In genomic region chr1:28239004-28239403, GRCh38 we compare ENCODE assay signal across 22 cellular contexts. TPM values are rescaled to one million over a fixed set of nuclear protein-coding genes. Genes with fewer than 3 reads are reported as not detected.
A peak's percentile ranks its signal among the peaks of the same experiment; 100 is the strongest.
DNase-seq lines count a peak whose midpoint lies in the region; ATAC-seq, FAIRE-seq and TF ChIP-seq lines count a peak whose summit lies in the region.
"Had no signal": no experiment of that assay in that cellular context is flagged by ENCODE, and none has a peak within 500 bp of the region (broad histone marks: within the 10 kb centered on the region; RNA-seq: fewer than 3 reads in every experiment).

No MANE protein-coding gene starts in this region.

- intact Hi-C loops in HepG2 (cut with micrococcal nuclease; ENCODE audit: unreplicated experiment) (no loop called here), right lobe of liver (cut with DNase I) (no loop called here), right cardiac atrium (cut with DNase I) (no loop called here)

- no peak overlapping the region for H2AFZ ChIP-seq in HepG2 (ENCODE audit: low read length)
- H2AFZ ChIP-seq: neural progenitor cell had no signal

- no peak overlapping the region for H3K9ac ChIP-seq in HepG2 (ENCODE audit: insufficient read depth, low read depth, low read length)
- H3K9ac ChIP-seq: neural progenitor cell had no signal

- no peak for TF ChIP-seq CTCF in HepG2 (CRISPR knock-in tag; IDR thresholded peaks at IDR 0.05)
- TF ChIP-seq CTCF in right lobe of liver (IDR thresholded peaks at IDR 0.05): no peak
- TF ChIP-seq CTCF in RWPE1 (conservative IDR thresholded peaks at IDR 0.05; ENCODE audit: low read depth): no peak
- no peak for TF ChIP-seq CTCF in glutamatergic neuron (IDR thresholded peaks at IDR 0.05; ENCODE audit: partially characterized antibody, unreplicated experiment)

- H3K27ac Mint-ChIP-seq in glutamatergic neuron (ENCODE audit: unreplicated experiment): no peak overlapping the region
- H3K27ac Mint-ChIP-seq: activated CD4-positive, alpha-beta T cell treated with anti-CD3 and anti-CD28 coated beads, Interleukin-2, amount 10 ng/mL, durations not matched to agents 7 days and 5 days; neural progenitor cell; stimulated activated naive CD8-positive, alpha-beta T cell treated with anti-CD3 and anti-CD28 coated beads, Interleukin-15, amount 100 ng/mL, for 72 hours; T-helper 1 cell treated with Interleukin-12 subunit alpha and Interleukin-12 subunit beta and Interleukin-4 antibody, amounts not matched to agents 30 μg/mL and 1 μg/mL, for 36 hours had no signal

- H3K9me3 Mint-ChIP-seq in glutamatergic neuron (ENCODE audit: unreplicated experiment): no peaks in the 10 kb centered on the region
- H3K9me3 Mint-ChIP-seq: activated CD4-positive, alpha-beta T cell treated with anti-CD3 and anti-CD28 coated beads, Interleukin-2, amount 10 ng/mL, durations not matched to agents 7 days and 5 days; neural progenitor cell; stimulated activated naive CD8-positive, alpha-beta T cell treated with anti-CD3 and anti-CD28 coated beads, Interleukin-15, amount 100 ng/mL, for 72 hours; T-helper 1 cell treated with Interleukin-12 subunit alpha and Interleukin-12 subunit beta and Interleukin-4 antibody, amounts not matched to agents 30 μg/mL and 1 μg/mL, for 36 hours had no signal

- peaks cover 0 to 2% of the 10 kb centered on the region in 2 experiments; a peak in 1 of 5 replicates for H3K27me3 ChIP-seq in HepG2 (ENCODE audit: control insufficient read depth in 1 of 2, insufficient read depth in 2 of 2, low read length in 2 of 2)
- no peaks in the 10 kb centered on the region for H3K27me3 ChIP-seq in right lobe of liver
- H3K27me3 ChIP-seq in right cardiac atrium (ENCODE audit: control insufficient read depth, insufficient read depth): no peaks in the 10 kb centered on the region
- H3K27me3 ChIP-seq: esophagus squamous epithelium, neural progenitor cell, transverse colon had no signal

- no peaks in the 10 kb centered on the region for H3K27me3 Mint-ChIP-seq in glutamatergic neuron (ENCODE audit: unreplicated experiment)
- H3K27me3 Mint-ChIP-seq: activated CD4-positive, alpha-beta T cell treated with anti-CD3 and anti-CD28 coated beads, Interleukin-2, amount 10 ng/mL, durations not matched to agents 7 days and 5 days; stimulated activated naive CD8-positive, alpha-beta T cell treated with anti-CD3 and anti-CD28 coated beads, Interleukin-15, amount 100 ng/mL, for 72 hours had no signal

- no peak overlapping the region for H3K4me2 ChIP-seq in HepG2 (ENCODE audit: low read depth, low read length)
- H3K4me2 ChIP-seq: neural progenitor cell had no signal

- in situ Hi-C loops in HepG2 (cut with HindIII; ENCODE audit: extremely low pct_ligation_motif_present, low pct_unique_long_range_greater_than_20kb): loop anchor here (25.0 kb wide), 1 partner anchor 348 kb away; the partner anchor contains the start of gene RAB42

- ATAC-seq in HepG2 (no peak), right lobe of liver (no peak), right cardiac atrium (no peak), HG03095 (IDR thresholded peaks at IDR 0.05; ENCODE audit: unreplicated experiment) (no peak)
- ATAC-seq: left colon; stimulated activated naive CD8-positive, alpha-beta T cell treated with anti-CD3 and anti-CD28 coated beads, Interleukin-15, amount 100 ng/mL, for 72 hours had no signal

- H3K36me3 Mint-ChIP-seq in glutamatergic neuron (ENCODE audit: unreplicated experiment): no peaks in the 10 kb centered on the region

- H3K4me1 Mint-ChIP-seq in glutamatergic neuron (ENCODE audit: low read depth, unreplicated experiment): no peaks in the 10 kb centered on the region
- H3K4me1 Mint-ChIP-seq: neural progenitor cell had no signal

- 59% methylated on average over 2 of the region's 2 CpGs for WGBS in HepG2 (ENCODE audit: low lambda C conversion rate)
- WGBS in right lobe of liver (ENCODE audit: insufficient coverage, low coverage, low lambda C conversion rate, missing lambda C conversion rate): 63% methylated on average over 2 of the region's 2 CpGs
- WGBS in right cardiac atrium: 53% methylated on average over 2 of the region's 2 CpGs

- TF ChIP-seq EP300 in HepG2 (IDR thresholded peaks at IDR 0.05; ENCODE audit: low read depth in 2 of 2, low read length in 2 of 2) (no peak), HepG2 (CRISPR knock-in tag; IDR thresholded peaks at IDR 0.05; ENCODE audit: borderline replicate concordance) (no peak)

- peaks cover 0 to 1% of the 10 kb centered on the region in 2 experiments; a peak in 4 of 5 replicates for H3K36me3 ChIP-seq in HepG2 (replicated peaks in 1 of 2; ENCODE audit: control insufficient read depth in 1 of 2, insufficient read depth in 2 of 2, low read length in 2 of 2)
- H3K36me3 ChIP-seq in right lobe of liver: no peaks in the 10 kb centered on the region
- H3K36me3 ChIP-seq: neural progenitor cell, prostate gland, transverse colon had no signal

- CTCF ChIA-PET in HepG2 (lab: Yijun Ruan, JAX; ENCODE audit: low intra/inter-chr PET ratio, low total read pairs): no interaction called here
- CTCF ChIA-PET in RWPE1 (lab: Yijun Ruan, JAX): interaction anchor here (0.7 kb wide), 1 partner anchor 29 kb away, joined by 3 read pairs; no protein-coding TSS in a partner anchor

- H3K27ac ChIP-seq in HepG2 (ENCODE audit: extremely low read length, insufficient read depth, low read length) (no peak overlapping the region), right lobe of liver (no peak overlapping the region), RWPE1 (0 out of 2 replicates have a peak overlapping the region, but pooled peaks have one; percentile 81), right cardiac atrium (ENCODE audit: low read length) (peak overlapping the region; percentile 39)
- H3K27ac ChIP-seq: neural progenitor cell, prostate gland, transverse colon had no signal

- BruUV-seq in HepG2 (replicated peaks; lab: Mats Ljungman, UMichigan): no TSS peak

- TF ChIP-seq POLR2A in HepG2 (IDR thresholded peaks at IDR 0.05; ENCODE audit: insufficient read depth in 1 of 2, low read depth in 2 of 2, low read length in 2 of 2): no peak
- no peak for TF ChIP-seq POLR2A in right lobe of liver (IDR thresholded peaks at IDR 0.05)

- DNase-seq in HepG2 (ENCODE audit: low spot score): no peak
- no peak for DNase-seq in right lobe of liver
- no peak for DNase-seq in RWPE1 (ENCODE audit: low spot score)
- no peak for DNase-seq in right cardiac atrium
- DNase-seq in T-helper 1 cell: no peak
- DNase-seq in glutamatergic neuron: no peak
- DNase-seq: activated CD4-positive, alpha-beta T cell treated with anti-CD3 and anti-CD28 coated beads, Interleukin-2, amount 10 ng/mL, durations not matched to agents 7 days and 5 days; activated effector memory CD4-positive, alpha-beta T cell treated with Interleukin-2 at 50 U/mL for 16 hours; cerebellar nuclear complex; DMS79; esophagus squamous epithelium; left colon; NCI-H1417; NCI-H2107; NCI-H510A treated with DMSO at 0.1 percent for 48 hours; stimulated activated CD4-positive, alpha-beta T cell treated with anti-CD3 and anti-CD28 coated beads, Interleukin-4, amount 100 ng/mL, for 24 hours; stimulated activated naive CD8-positive, alpha-beta T cell treated with anti-CD3 and anti-CD28 coated beads, Interleukin-15, amount 100 ng/mL, for 72 hours; transverse colon had no signal

- H3K79me2 ChIP-seq in HepG2 (ENCODE audit: insufficient read depth, low read length): peaks cover 24% of the 10 kb centered on the region

- no peak overlapping the region for H3K4me3 Mint-ChIP-seq in glutamatergic neuron (ENCODE audit: unreplicated experiment)
- H3K4me3 Mint-ChIP-seq: activated CD4-positive, alpha-beta T cell treated with anti-CD3 and anti-CD28 coated beads, Interleukin-2, amount 10 ng/mL, durations not matched to agents 7 days and 5 days; neural progenitor cell; stimulated activated naive CD8-positive, alpha-beta T cell treated with anti-CD3 and anti-CD28 coated beads, Interleukin-15, amount 100 ng/mL, for 72 hours; T-helper 1 cell treated with Interleukin-12 subunit alpha and Interleukin-12 subunit beta and Interleukin-4 antibody, amounts not matched to agents 30 μg/mL and 1 μg/mL, for 36 hours had no signal

- no peak for FAIRE-seq in HepG2 (lab: Jason Lieb, UNC)

- POLR2A ChIA-PET in HepG2 (lab: Yijun Ruan, JAX) (interaction anchor here (4.5 kb wide), 1 partner anchor 9 kb away, joined by 61 read pairs; no protein-coding TSS in a partner anchor), RWPE1 (lab: Yijun Ruan, JAX; ENCODE audit: low non-redundant PET) (interaction anchor here (0.6 kb wide), 1 partner anchor 127 kb away, joined by 6 read pairs; no protein-coding TSS in a partner anchor)

- peaks cover 39% of the 10 kb centered on the region for H3K4me1 ChIP-seq in HepG2 (ENCODE audit: insufficient read depth, low read length)
- H3K4me1 ChIP-seq in right lobe of liver: peaks cover 0 to 21% (median 10%) of the 10 kb centered on the region in 4 donors
- H3K4me1 ChIP-seq in right cardiac atrium (ENCODE audit: control insufficient read depth, insufficient read depth, low read length): peaks cover 5% of the 10 kb centered on the region

- no peaks in the 10 kb centered on the region for H4K20me1 ChIP-seq in HepG2 (ENCODE audit: insufficient read depth, low read length)

- H3K9me3 ChIP-seq in HepG2 (ENCODE audit: low read length) (no peaks in the 10 kb centered on the region), right lobe of liver (no peaks in the 10 kb centered on the region), right cardiac atrium (ENCODE audit: control insufficient read depth, low read length) (no peaks in the 10 kb centered on the region)
- H3K9me3 ChIP-seq: esophagus squamous epithelium, prostate gland, transverse colon had no signal

- TF ChIP-seq RAD21 in HepG2 (CRISPR knock-in tag; IDR thresholded peaks at IDR 0.05): no peak

- H3K4me3 ChIP-seq in HepG2 (replicated peaks in 1 of 3; ENCODE audit: insufficient read depth in 1 of 3, low read depth in 2 of 3, low read length in 3 of 3) (no peak overlapping the region), right lobe of liver (no peak overlapping the region), right cardiac atrium (ENCODE audit: low read length) (no peak overlapping the region)
- H3K4me3 ChIP-seq: esophagus squamous epithelium, neural progenitor cell, prostate gland, transverse colon had no signal

RNA-seq across cellular contexts. Expression of gene ATP5IF1, which starts 3.1 kb away (rescaled TPM):
- total RNA-seq in HepG2 (2016; rRNA removed; fragmentation: Illumina TruSeq; extraction: Trizol) (131 and 143 TPM in 2 replicates), right lobe of liver (100 to 1,000 TPM in 4 of 6 experiments, 10 to 100 TPM in 2; 86.7 to 315 (median 116) TPM), right cardiac atrium (100 to 1,000 TPM; 244 to 514 (median 404) TPM), glutamatergic neuron (ENCODE audit: unreplicated experiment) (110 TPM)
- 48.9 and 52.9 TPM in 2 replicates for total RNA-seq in HepG2 (2016; cell fraction: cytosol; rRNA removed; fragmentation: Illumina TruSeq; extraction: Trizol; ENCODE audit: low read depth)
- 135 and 167 TPM in 2 replicates for total RNA-seq in HepG2 (2016; cell fraction: insoluble cytoplasmic fraction; rRNA removed; fragmentation: Illumina TruSeq; extraction: Trizol)
- 52.5 and 57.7 TPM in 2 replicates for total RNA-seq in HepG2 (2016; cell fraction: membrane; rRNA removed; fragmentation: Illumina TruSeq; extraction: Trizol)
- total RNA-seq in HepG2 (2016; cell fraction: nucleus; rRNA removed; fragmentation: Illumina TruSeq; extraction: Trizol): 53.2 and 53.6 TPM in 2 replicates
- polyA plus RNA-seq in HepG2 (2011; rRNA removed) (85.5 and 97.7 TPM in 2 replicates), right cardiac atrium (1,557 TPM)
- 137 and 146 TPM in 2 replicates for polyA plus RNA-seq in HepG2 (2011; cell fraction: cytosol; rRNA removed)
- 78.4 and 120 TPM in 2 replicates for polyA plus RNA-seq in HepG2 (2011; cell fraction: nucleus; rRNA removed)
- 116 and 168 TPM in 2 replicates for polyA plus RNA-seq in HepG2 (2012)
- 56.9 and 60.0 TPM in 2 replicates for polyA plus RNA-seq in HepG2 (2016; cell fraction: cytosol; fragmentation: Illumina TruSeq; extraction: Trizol; ENCODE audit: low read depth)
- polyA plus RNA-seq in HepG2 (2016; cell fraction: insoluble cytoplasmic fraction; fragmentation: Illumina TruSeq; extraction: Trizol; ENCODE audit: low read depth): 155 and 173 TPM in 2 replicates
- 59.9 and 60.4 TPM in 2 replicates for polyA plus RNA-seq in HepG2 (2016; cell fraction: membrane; fragmentation: Illumina TruSeq; extraction: Trizol; ENCODE audit: low read depth)
- polyA plus RNA-seq in HepG2 (2016; cell fraction: nucleus; fragmentation: Illumina TruSeq; extraction: Trizol; ENCODE audit: insufficient read depth, low read depth): 116 and 123 TPM in 2 replicates
- polyA minus RNA-seq in HepG2 (2011; rRNA and poly(A)+ RNA removed; ENCODE audit: low replicate concordance): 26.2 and 37.8 TPM in 2 replicates
- polyA minus RNA-seq in HepG2 (2011; cell fraction: cytosol; rRNA and poly(A)+ RNA removed): 26.0 and 33.5 TPM in 2 replicates
- polyA minus RNA-seq in HepG2 (2011; cell fraction: nucleus; rRNA and poly(A)+ RNA removed): 17.9 and 22.1 TPM in 2 replicates

RNA-seq across cellular contexts. Expression of gene DNAJC8, which starts 6.2 kb away (rescaled TPM):
- total RNA-seq in HepG2 (2016; rRNA removed; fragmentation: Illumina TruSeq; extraction: Trizol): 126 and 180 TPM in 2 replicates
- 25.1 and 26.4 TPM in 2 replicates for total RNA-seq in HepG2 (2016; cell fraction: cytosol; rRNA removed; fragmentation: Illumina TruSeq; extraction: Trizol; ENCODE audit: low read depth)
- total RNA-seq in HepG2 (2016; cell fraction: insoluble cytoplasmic fraction; rRNA removed; fragmentation: Illumina TruSeq; extraction: Trizol): 132 and 187 TPM in 2 replicates
- 45.3 and 52.1 TPM in 2 replicates for total RNA-seq in HepG2 (2016; cell fraction: membrane; rRNA removed; fragmentation: Illumina TruSeq; extraction: Trizol)
- 55.9 and 61.0 TPM in 2 replicates for total RNA-seq in HepG2 (2016; cell fraction: nucleus; rRNA removed; fragmentation: Illumina TruSeq; extraction: Trizol)
- 48.4 and 54.5 TPM in 2 replicates for polyA plus RNA-seq in HepG2 (2011; rRNA removed)
- polyA plus RNA-seq in HepG2 (2011; cell fraction: cytosol; rRNA removed): 36.4 and 46.8 TPM in 2 replicates
- polyA plus RNA-seq in HepG2 (2011; cell fraction: nucleus; rRNA removed): 20.6 and 24.0 TPM in 2 replicates
- polyA plus RNA-seq in HepG2 (2012): 54.3 and 68.8 TPM in 2 replicates
- 24.2 and 24.3 TPM in 2 replicates for polyA plus RNA-seq in HepG2 (2016; cell fraction: cytosol; fragmentation: Illumina TruSeq; extraction: Trizol; ENCODE audit: low read depth)
- 224 and 245 TPM in 2 replicates for polyA plus RNA-seq in HepG2 (2016; cell fraction: insoluble cytoplasmic fraction; fragmentation: Illumina TruSeq; extraction: Trizol; ENCODE audit: low read depth)
- 43.7 and 45.5 TPM in 2 replicates for polyA plus RNA-seq in HepG2 (2016; cell fraction: membrane; fragmentation: Illumina TruSeq; extraction: Trizol; ENCODE audit: low read depth)
- polyA plus RNA-seq in HepG2 (2016; cell fraction: nucleus; fragmentation: Illumina TruSeq; extraction: Trizol; ENCODE audit: insufficient read depth, low read depth): 124 and 135 TPM in 2 replicates
- 33.9 and 41.6 TPM in 2 replicates for polyA minus RNA-seq in HepG2 (2011; rRNA and poly(A)+ RNA removed; ENCODE audit: low replicate concordance)
- polyA minus RNA-seq in HepG2 (2011; cell fraction: cytosol; rRNA and poly(A)+ RNA removed): 16.9 and 17.8 TPM in 2 replicates
- polyA minus RNA-seq in HepG2 (2011; cell fraction: nucleus; rRNA and poly(A)+ RNA removed): 15.6 and 21.8 TPM in 2 replicates
- total RNA-seq in right lobe of liver: 10 to 100 TPM; 22.2 to 34.4 (median 28.2) TPM
- total RNA-seq in right cardiac atrium: 10 to 100 TPM; 63.4 to 71.6 (median 64.1) TPM
- polyA plus RNA-seq in right cardiac atrium: 78.3 TPM
- 82.8 TPM for total RNA-seq in glutamatergic neuron (ENCODE audit: unreplicated experiment)

RNA-seq across cellular contexts. Expression of gene SESN2, which starts 20.3 kb away (rescaled TPM):
- total RNA-seq in HepG2 (2016; rRNA removed; fragmentation: Illumina TruSeq; extraction: Trizol) (10.4 and 13.2 TPM in 2 replicates), right lobe of liver (10 to 100 TPM in 4 of 6 experiments, 1 to 10 TPM in 2; 4.5 to 17.9 (median 14.0) TPM), right cardiac atrium (1 to 10 TPM; 3.4 to 3.8 (median 3.6) TPM), glutamatergic neuron (ENCODE audit: unreplicated experiment) (57.2 TPM)
- total RNA-seq in HepG2 (2016; cell fraction: cytosol; rRNA removed; fragmentation: Illumina TruSeq; extraction: Trizol; ENCODE audit: low read depth): 2.1 and 2.5 TPM in 2 replicates
- 10.0 and 12.0 TPM in 2 replicates for total RNA-seq in HepG2 (2016; cell fraction: insoluble cytoplasmic fraction; rRNA removed; fragmentation: Illumina TruSeq; extraction: Trizol)
- 5.6 and 7.1 TPM in 2 replicates for total RNA-seq in HepG2 (2016; cell fraction: membrane; rRNA removed; fragmentation: Illumina TruSeq; extraction: Trizol)
- 8.1 and 8.4 TPM in 2 replicates for total RNA-seq in HepG2 (2016; cell fraction: nucleus; rRNA removed; fragmentation: Illumina TruSeq; extraction: Trizol)
- polyA plus RNA-seq in HepG2 (2011; rRNA removed) (19.1 and 24.8 TPM in 2 replicates), right cardiac atrium (3.1 TPM)
- 11.7 and 14.9 TPM in 2 replicates for polyA plus RNA-seq in HepG2 (2011; cell fraction: cytosol; rRNA removed)
- 26.7 and 32.2 TPM in 2 replicates for polyA plus RNA-seq in HepG2 (2011; cell fraction: nucleus; rRNA removed)
- polyA plus RNA-seq in HepG2 (2012): 7.3 and 18.2 TPM in 2 replicates
- 1.3 and 1.4 TPM in 2 replicates for polyA plus RNA-seq in HepG2 (2016; cell fraction: cytosol; fragmentation: Illumina TruSeq; extraction: Trizol; ENCODE audit: low read depth)
- 9.6 and 12.1 TPM in 2 replicates for polyA plus RNA-seq in HepG2 (2016; cell fraction: insoluble cytoplasmic fraction; fragmentation: Illumina TruSeq; extraction: Trizol; ENCODE audit: low read depth)
- 4.3 and 4.7 TPM in 2 replicates for polyA plus RNA-seq in HepG2 (2016; cell fraction: membrane; fragmentation: Illumina TruSeq; extraction: Trizol; ENCODE audit: low read depth)
- 14.7 and 15.5 TPM in 2 replicates for polyA plus RNA-seq in HepG2 (2016; cell fraction: nucleus; fragmentation: Illumina TruSeq; extraction: Trizol; ENCODE audit: insufficient read depth, low read depth)
- polyA minus RNA-seq in HepG2 (2011; rRNA and poly(A)+ RNA removed; ENCODE audit: low replicate concordance): 21.9 and 39.6 TPM in 2 replicates
- polyA minus RNA-seq in HepG2 (2011; cell fraction: cytosol; rRNA and poly(A)+ RNA removed): 9.8 and 11.5 TPM in 2 replicates
- 11.8 and 11.9 TPM in 2 replicates for polyA minus RNA-seq in HepG2 (2011; cell fraction: nucleus; rRNA and poly(A)+ RNA removed)

Comparison
In these comparisons a context has a peak if more than half of its experiments do, and no peak if none do; other contexts are left out.
1. H3K27ac ChIP-seq: peak in RWPE1 (single experiment) and right cardiac atrium (single experiment); none in HepG2 (single experiment) and right lobe of liver (0 of 3).